In the genomic region with DNA sequence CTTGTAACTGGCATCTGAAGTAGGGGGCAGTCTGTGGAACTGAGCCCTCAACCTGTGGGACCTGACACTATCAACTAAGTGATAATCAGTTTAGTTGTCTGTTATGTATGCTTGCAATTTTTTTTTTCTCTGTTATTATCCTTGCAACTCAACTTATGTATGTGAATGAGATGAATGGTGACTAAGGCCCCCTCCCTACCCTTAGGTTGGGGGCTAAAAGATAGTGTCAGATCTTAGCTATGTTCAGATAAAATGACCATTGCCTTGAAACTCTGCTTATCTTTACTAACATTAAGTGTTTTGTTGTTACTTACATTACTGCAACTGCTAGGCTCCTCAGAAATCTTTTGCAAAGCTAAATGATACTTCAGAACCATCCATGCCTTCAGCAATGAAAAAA, we compare ENCODE assay signal across 18 cellular contexts.
"Had no signal": no experiment of that assay in that cellular context is flagged by ENCODE, and none has a peak within 500 bp of the region (broad histone marks: within the 10 kb centered on the region; RNA-seq: fewer than 3 reads in every experiment).

No MANE protein-coding gene starts in this region.

- ATAC-seq: esophagus mucosa; gastrocnemius medialis; left lobe of liver; naive thymus-derived CD8-positive, alpha-beta T cell; sciatic nerve had no signal

- H3K27me3 Mint-ChIP-seq: naive thymus-derived CD8-positive, alpha-beta T cell had no signal

- DNase-seq: dermis blood vessel endothelial cell; foreskin fibroblast; gastrocnemius medialis; head of caudate nucleus; kidney; naive thymus-derived CD8-positive, alpha-beta T cell; stimulated activated CD4-positive, alpha-beta T cell treated with anti-CD3 and anti-CD28 coated beads, Interleukin-12 subunit alpha, Interleukin-12 subunit beta, amount 100 ng/mL, for 4 hours; stimulated activated CD4-positive, alpha-beta T cell treated with anti-CD3 and anti-CD28 coated beads, Interleukin-1b, Interleukin-23, amount 100 ng/mL, for 48 hours; stimulated activated CD4-positive, alpha-beta T cell treated with anti-CD3 and anti-CD28 coated beads, Interleukin-4, amount 100 ng/mL, for 1 hour; stimulated activated CD8-positive, alpha-beta memory T cell treated with anti-CD3 and anti-CD28 coated beads, Interleukin-4, amount 100 ng/mL, for 48 hours; stimulated activated naive CD4-positive, alpha-beta T cell treated with Interleukin-2 at 50 U/mL for 16 hours; stomach; tibial artery; upper lobe of left lung had no signal

- H3K4me3 Mint-ChIP-seq: neural progenitor cell had no signal

- H3K9me3 Mint-ChIP-seq: neural progenitor cell had no signal

- H3K27ac Mint-ChIP-seq: neural progenitor cell had no signal

- H3K4me1 Mint-ChIP-seq: neural progenitor cell had no signal
